32 cellular contexts compared by ENCODE assay signal in genomic region chr1:229132706-229133105, GRCh38.
"Had no signal": no experiment of that assay in that cellular context is flagged by ENCODE, and none has a peak within 500 bp of the region (broad histone marks: within the 10 kb centered on the region; RNA-seq: fewer than 3 reads in every experiment).

No MANE protein-coding gene starts in this region.

- H3K4me3 Mint-ChIP-seq: activated CD8-positive, alpha-beta T cell treated with anti-CD3 and anti-CD28 coated beads, Interleukin-2, amount 10 ng/mL, durations not matched to agents 7 days and 5 days; activated naive CD8-positive, alpha-beta T cell treated with anti-CD3 and anti-CD28 coated beads, Interleukin-2, amount 50 U/mL, for 24 hours; activated T-helper 1 cell treated with anti-CD3 and anti-CD28 coated beads, Interleukin-12 subunit alpha, Interleukin-12 subunit beta, Interleukin-2, Interleukin-4 antibody, amounts not matched to agents 30 ng/mL and 10 ng/mL and 1 ng/mL, durations not matched to agents 14 hours and 24 hours and 36 hours; IgD-negative memory B cell; T-helper 17 cell; WTC11 had no signal

- H3K27ac Mint-ChIP-seq: activated naive CD4-positive, alpha-beta T cell treated with anti-CD3 and anti-CD28 coated beads, Interleukin-2, amount 50 U/mL, for 72 hours; activated naive CD8-positive, alpha-beta T cell treated with anti-CD3 and anti-CD28 coated beads, Interleukin-2, amount 50 U/mL, for 24 hours; activated T-helper 1 cell treated with anti-CD3 and anti-CD28 coated beads, Interleukin-12 subunit alpha, Interleukin-12 subunit beta, Interleukin-2, Interleukin-4 antibody, amounts not matched to agents 30 ng/mL and 10 ng/mL and 1 ng/mL, durations not matched to agents 14 hours and 24 hours and 36 hours; T-helper 17 cell; WTC11 had no signal

- H3K27ac ChIP-seq: brain microvascular endothelial cell, RWPE1, SJCRH30 had no signal

- H3K36me3 Mint-ChIP-seq: IgD-negative memory B cell had no signal

- H3K4me3 ChIP-seq: SJCRH30 had no signal

- DNase-seq: activated CD4-positive, alpha-beta T cell treated with anti-CD3 and anti-CD28 coated beads for 48 hours; activated CD4-positive, alpha-beta T cell treated with anti-CD3 and anti-CD28 coated beads, Interleukin-2, amount 50 U/mL, for 4 hours; activated CD4-positive, CD25-positive, alpha-beta regulatory T cell treated with anti-CD3 and anti-CD28 coated beads, Interleukin-2, amount 50 U/mL, for 72 hours; activated CD8-positive, alpha-beta memory T cell treated with anti-CD3 and anti-CD28 coated beads, Interleukin-2, amount 50 U/mL, for 48 hours; activated CD8-positive, alpha-beta T cell treated with anti-CD3 and anti-CD28 coated beads, Interleukin-2, amount 10 ng/mL, durations not matched to agents 7 days and 5 days; activated effector memory CD4-positive, alpha-beta T cell treated with Interleukin-2 at 50 U/mL for 16 hours; activated naive CD4-positive, alpha-beta T cell treated with Interleukin-2 at 50 U/mL for 16 hours; activated naive CD8-positive, alpha-beta T cell treated with anti-CD3 and anti-CD28 coated beads, Interleukin-2, amount 50 U/mL, for 24 hours; activated T-cell treated with anti-CD3 and anti-CD28 coated beads, Interleukin-2, amount 50 U/mL, for 1 hour; amniotic stem cell; brain microvascular endothelial cell; KG1; NCI-H1092; NCI-H1417; NCI-H1930; NCI-H2171; NCI-H2227 treated with DMSO at 0.1 percent for 48 hours; NCI-H446 treated with DMSO at 0.1 percent for 48 hours; NCI-H524 treated with DMSO at 0.1 percent for 48 hours; NCI-H82; OCI-M1; Right ventricle myocardium superior; SJCRH30; T-helper 17 cell; T-helper 9 cell had no signal

- H3K27me3 Mint-ChIP-seq: activated naive CD8-positive, alpha-beta T cell treated with anti-CD3 and anti-CD28 coated beads, Interleukin-2, amount 50 U/mL, for 24 hours; T-helper 17 cell had no signal

- H3K36me3 ChIP-seq: brain microvascular endothelial cell, SJCRH30 had no signal

- H3K27me3 ChIP-seq: brain microvascular endothelial cell, SJCRH30 had no signal

- ATAC-seq: activated CD8-positive, alpha-beta T cell treated with anti-CD3 and anti-CD28 coated beads, Interleukin-2, amount 10 ng/mL, durations not matched to agents 7 days and 5 days; activated naive CD4-positive, alpha-beta T cell treated with anti-CD3 and anti-CD28 coated beads, Interleukin-2, amount 50 U/mL, for 72 hours; activated naive CD8-positive, alpha-beta T cell treated with anti-CD3 and anti-CD28 coated beads, Interleukin-2, amount 50 U/mL, for 24 hours; Panc1; T-helper 17 cell; WTC11 had no signal

- FAIRE-seq: astrocyte had no signal
